23 cellular contexts compared by ENCODE assay signal in genomic region chr14:73307261-73307660, GRCh38.
"Had no signal": no experiment of that assay in that cellular context is flagged by ENCODE, and none has a peak within 500 bp of the region (broad histone marks: within the 10 kb centered on the region; RNA-seq: fewer than 3 reads in every experiment).

No MANE protein-coding gene starts in this region.

- H3K4me3 ChIP-seq: MG63 had no signal

- ATAC-seq: HepG2 had no signal

- H3K9ac ChIP-seq: SK-N-SH had no signal

- DNase-seq: IMR-90, Karpas-422, KG1, MG63, MV-4-11, NCI-H1048, NCI-H1105, NCI-H1417, NCI-H146, NCI-H187, NCI-H2029, NCI-H2081 treated with DMSO at 0.1 percent for 48 hours, NCI-H2171, NCI-H226, NCI-H446, NCI-H510A, NCI-H524 treated with DMSO at 0.1 percent for 48 hours, NCI-H69, NCI-H774, RPMI8226, SHP77, SK-N-SH had no signal

- H3K4me2 ChIP-seq: SK-N-SH had no signal

- H3K27me3 ChIP-seq: MG63 had no signal

- H3K9me3 ChIP-seq: MG63, SK-N-SH had no signal

- H3K36me3 ChIP-seq: MG63 had no signal
